ENCODE assay signal across 22 cellular contexts in the genomic region with DNA sequence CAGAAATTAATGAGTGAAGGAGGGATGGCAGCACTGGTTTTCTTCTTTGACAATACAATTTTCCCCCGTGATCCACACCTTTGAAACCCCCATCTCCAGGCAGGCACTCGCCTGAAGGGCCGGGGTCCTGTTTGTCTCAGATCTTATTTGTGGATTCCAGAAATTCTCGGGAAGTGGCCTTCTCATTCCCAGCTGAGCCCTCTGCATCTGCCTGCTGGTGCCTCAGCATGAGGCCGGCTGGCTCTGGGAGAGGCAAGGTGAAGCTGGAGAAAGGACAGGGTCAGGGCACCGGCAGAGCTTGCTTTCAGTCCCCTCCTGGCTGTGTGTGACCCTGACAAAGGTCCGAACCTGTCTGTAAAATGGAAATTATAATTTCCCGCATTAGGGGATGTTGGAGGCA. TPM values are rescaled to one million over a fixed set of nuclear protein-coding genes. Genes with fewer than 3 reads are reported as not detected.
"Had no signal": no experiment of that assay in that cellular context is flagged by ENCODE, and none has a peak within 500 bp of the region (broad histone marks: within the 10 kb centered on the region; RNA-seq: fewer than 3 reads in every experiment).

No MANE protein-coding gene starts in this region.

- H3K36me3 ChIP-seq: right lobe of liver, stomach, suprapubic skin, tibial nerve had no signal

- DNase-seq: activated CD4-positive, alpha-beta T cell treated with anti-CD3 and anti-CD28 coated beads, Interleukin-2, amount 10 ng/mL, durations not matched to agents 7 days and 5 days; activated CD4-positive, CD25-positive, alpha-beta regulatory T cell treated with anti-CD3 and anti-CD28 coated beads, Interleukin-2, amount 50 U/mL, for 72 hours; activated CD8-positive, alpha-beta memory T cell treated with anti-CD3 and anti-CD28 coated beads, Interleukin-2, amount 10 ng/mL, durations not matched to agents 7 days and 5 days; activated CD8-positive, alpha-beta T cell treated with anti-CD3 and anti-CD28 coated beads for 36 hours; activated effector memory CD4-positive, alpha-beta T cell treated with anti-CD3 and anti-CD28 coated beads, Interleukin-2, amount 50 U/mL, for 16 hours; activated naive CD4-positive, alpha-beta T cell treated with anti-CD3 and anti-CD28 coated beads, Interleukin-2, amount 10 ng/mL, durations not matched to agents 7 days and 5 days; activated naive CD8-positive, alpha-beta T cell treated with anti-CD3 and anti-CD28 coated beads, Interleukin-2, amount 50 U/mL, for 24 hours; activated T-cell treated with anti-CD3 and anti-CD28 coated beads for 4 hours; dermis blood vessel endothelial cell; effector CD8-positive, alpha-beta T cell; foreskin melanocyte; left cardiac atrium; mesenchymal stem cell; mucosa of descending colon; right lobe of liver; stimulated activated CD4-positive, alpha-beta T cell treated with anti-CD3 and anti-CD28 coated beads, Interleukin-1b, Interleukin-23, amount 100 ng/mL, for 48 hours; stomach had no signal

- H3K27me3 ChIP-seq: hepatocyte, right lobe of liver, suprapubic skin, tibial nerve had no signal

- H3K4me3 ChIP-seq: hepatocyte, mucosa of descending colon, right lobe of liver, skin epidermis, stomach, suprapubic skin, tibial nerve had no signal

- H3K27ac ChIP-seq: hepatocyte, right lobe of liver, skin epidermis, stomach, suprapubic skin, tibial nerve had no signal

- H3K27ac Mint-ChIP-seq: activated CD8-positive, alpha-beta memory T cell treated with anti-CD3 and anti-CD28 coated beads, Interleukin-2, amount 10 ng/mL, durations not matched to agents 7 days and 5 days; activated CD8-positive, alpha-beta T cell treated with anti-CD3 and anti-CD28 coated beads for 36 hours; activated naive CD4-positive, alpha-beta T cell treated with anti-CD3 and anti-CD28 coated beads, Interleukin-2, amount 10 ng/mL, durations not matched to agents 7 days and 5 days; activated naive CD8-positive, alpha-beta T cell treated with anti-CD3 and anti-CD28 coated beads, Interleukin-2, amount 50 U/mL, for 24 hours had no signal

- ATAC-seq: activated CD8-positive, alpha-beta memory T cell treated with anti-CD3 and anti-CD28 coated beads, Interleukin-2, amount 10 ng/mL, durations not matched to agents 7 days and 5 days; activated CD8-positive, alpha-beta T cell treated with anti-CD3 and anti-CD28 coated beads for 36 hours; activated naive CD8-positive, alpha-beta T cell treated with anti-CD3 and anti-CD28 coated beads, Interleukin-2, amount 50 U/mL, for 24 hours; left cardiac atrium; mucosa of descending colon; right lobe of liver had no signal

- H3K4me1 ChIP-seq: stomach, suprapubic skin, tibial nerve had no signal

- H3K4me3 Mint-ChIP-seq: activated CD4-positive, alpha-beta T cell treated with anti-CD3 and anti-CD28 coated beads, Interleukin-2, amount 10 ng/mL, durations not matched to agents 7 days and 5 days; activated CD8-positive, alpha-beta memory T cell treated with anti-CD3 and anti-CD28 coated beads, Interleukin-2, amount 10 ng/mL, durations not matched to agents 7 days and 5 days; activated CD8-positive, alpha-beta T cell treated with anti-CD3 and anti-CD28 coated beads for 36 hours; activated naive CD4-positive, alpha-beta T cell treated with anti-CD3 and anti-CD28 coated beads, Interleukin-2, amount 10 ng/mL, durations not matched to agents 7 days and 5 days; activated naive CD8-positive, alpha-beta T cell treated with anti-CD3 and anti-CD28 coated beads, Interleukin-2, amount 50 U/mL, for 24 hours; brain had no signal

- H3K9me3 ChIP-seq: right lobe of liver, suprapubic skin had no signal

- H3K4me1 Mint-ChIP-seq: activated CD4-positive, alpha-beta T cell treated with anti-CD3 and anti-CD28 coated beads, Interleukin-2, amount 10 ng/mL, durations not matched to agents 7 days and 5 days; activated naive CD4-positive, alpha-beta T cell treated with anti-CD3 and anti-CD28 coated beads, Interleukin-2, amount 10 ng/mL, durations not matched to agents 7 days and 5 days; activated naive CD8-positive, alpha-beta T cell treated with anti-CD3 and anti-CD28 coated beads, Interleukin-2, amount 50 U/mL, for 24 hours had no signal

- H3K9me3 Mint-ChIP-seq: activated naive CD4-positive, alpha-beta T cell treated with anti-CD3 and anti-CD28 coated beads, Interleukin-2, amount 10 ng/mL, durations not matched to agents 7 days and 5 days had no signal

- H3K36me3 Mint-ChIP-seq: activated CD8-positive, alpha-beta memory T cell treated with anti-CD3 and anti-CD28 coated beads, Interleukin-2, amount 10 ng/mL, durations not matched to agents 7 days and 5 days; activated naive CD4-positive, alpha-beta T cell treated with anti-CD3 and anti-CD28 coated beads, Interleukin-2, amount 10 ng/mL, durations not matched to agents 7 days and 5 days had no signal

RNA-seq across cellular contexts. Expression of a gene that starts 35.8 kb away (rescaled TPM):
- total RNA-seq: activated CD8-positive, alpha-beta T cell treated with anti-CD3 and anti-CD28 coated beads for 36 hours; dermis blood vessel endothelial cell; suprapubic skin had no signal
